In genomic region chr15:101146118-101146702, GRCh38 we compare ENCODE assay signal across 1 cellular context.
TF ChIP-seq lines count a peak whose summit lies in the region.

No MANE protein-coding gene starts in this region.

TF ChIP-seq in H1, 55 proteins besides CTCF, POLR2A, EP300 and RAD21 (continued from another document):
- TF ChIP-seq ATF2 (IDR thresholded peaks at IDR 0.05; ENCODE audit: low read length) (no peak), CTBP2 (IDR thresholded peaks at IDR 0.05; ENCODE audit: borderline replicate concordance, insufficient read depth, insufficient read length, low read length) (no peak), CHD7 (IDR thresholded peaks at IDR 0.05; ENCODE audit: insufficient replicate concordance, low read length) (no peak), TAF1 (IDR thresholded peaks at IDR 0.05; ENCODE audit: low read depth, low read length) (no peak), RBBP5 (IDR thresholded peaks at IDR 0.05; ENCODE audit: borderline replicate concordance, low read depth, low read length) (no peak), HDAC2 (IDR thresholded peaks at IDR 0.05; ENCODE audit: borderline replicate concordance in 1 of 2, low read depth in 2 of 2, low read length in 2 of 2) (no peak), EGR1 (IDR thresholded peaks at IDR 0.05; ENCODE audit: borderline replicate concordance, low read depth, low read length) (no peak), MAFK (IDR thresholded peaks at IDR 0.05; ENCODE audit: low read depth, low read length) (no peak), NANOG (IDR thresholded peaks at IDR 0.05; ENCODE audit: insufficient read depth, low read depth, low read length, poor library complexity, severe bottlenecking) (no peak), SP1 (IDR thresholded peaks at IDR 0.05; ENCODE audit: low read depth, low read length) (no peak), SP2 (IDR thresholded peaks at IDR 0.05; ENCODE audit: low read length) (no peak), TBP (IDR thresholded peaks at IDR 0.05; ENCODE audit: low read depth, low read length) (no peak), SIN3A (conservative IDR thresholded peaks at IDR 0.05 in 1 of 2, IDR thresholded peaks at IDR 0.05 in 1 of 2; ENCODE audit: low read depth in 1 of 2, low read length in 2 of 2) (no peak), BRCA1 (IDR thresholded peaks at IDR 0.05; ENCODE audit: low read depth, low read length) (no peak), ASH2L (IDR thresholded peaks at IDR 0.05; ENCODE audit: low read length) (no peak)
